Comparison of ENCODE assay signal across 15 cellular contexts in the genomic region with DNA sequence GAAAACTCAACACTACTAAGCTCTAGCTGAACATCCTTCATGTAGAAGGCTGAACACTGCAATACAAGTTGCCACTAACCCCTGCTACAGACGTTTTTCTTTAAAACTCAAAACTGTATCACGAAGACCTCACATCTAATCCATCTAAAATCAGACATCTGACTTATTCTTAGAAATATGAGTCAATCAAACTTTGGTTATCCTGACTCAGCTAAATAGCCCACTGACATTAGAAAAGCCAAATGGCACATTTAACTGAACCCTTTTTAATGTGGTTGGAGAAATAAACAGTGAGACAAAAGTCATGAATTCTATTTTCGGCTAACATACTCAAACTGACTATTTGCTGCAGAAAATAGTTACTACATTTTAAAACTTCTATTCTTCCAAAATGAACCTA. TPM values are rescaled to one million over a fixed set of nuclear protein-coding genes. Genes with fewer than 3 reads are reported as not detected.
DNase-seq lines count a peak whose midpoint lies in the region; ATAC-seq and TF ChIP-seq lines count a peak whose summit lies in the region.
"Had no signal": no experiment of that assay in that cellular context is flagged by ENCODE, and none has a peak within 500 bp of the region (broad histone marks: within the 10 kb centered on the region; RNA-seq: fewer than 3 reads in every experiment).

No MANE protein-coding gene starts in this region.

- no peak overlapping the region for H3K4me3 ChIP-seq in Caco-2 (ENCODE audit: low read depth, low read length)
- H3K4me3 ChIP-seq in endodermal cell (ENCODE audit: low read length): peak overlapping the region; percentile 69
- H3K4me3 ChIP-seq: neural progenitor cell, SJCRH30 had no signal

- peak overlapping the region; percentile 57 for H3K9ac ChIP-seq in endodermal cell (ENCODE audit: extremely low read depth, low read length, poor library complexity, severe bottlenecking)
- H3K9ac ChIP-seq: neural progenitor cell had no signal

- DNase-seq in Caco-2 (no peak), LHCN-M2 (ENCODE audit: low read depth) (peak; percentile 49), endodermal cell (no peak), progenitor cell of endocrine pancreas (ENCODE audit: low spot score, unreplicated experiment) (no peak), omental fat pad (ENCODE audit: low spot score) (no peak), cerebellar nuclear complex (lab: John Stamatoyannopoulos, UW) (no peak)
- no peak for DNase-seq in stimulated activated naive CD8-positive, alpha-beta T cell treated with anti-CD3 and anti-CD28 coated beads, Interleukin-15, amount 100 ng/mL, for 72 hours
- DNase-seq: activated CD4-positive, alpha-beta T cell treated with anti-CD3 and anti-CD28 coated beads for 36 hours; activated effector memory CD4-positive, alpha-beta T cell treated with anti-CD3 and anti-CD28 coated beads, Interleukin-2, amount 50 U/mL, for 16 hours; dermis blood vessel endothelial cell; NCI-H187 treated with DMSO at 0.1 percent for 48 hours; SJCRH30; stimulated activated CD4-positive, alpha-beta T cell treated with anti-CD3 and anti-CD28 coated beads, Interleukin-1b, Interleukin-23, amount 100 ng/mL, for 48 hours; T-helper 9 cell had no signal

- WGBS in endodermal cell (ENCODE audit: insufficient coverage in 1 of 2, insufficient read length in 1 of 2), 2 experiments: 87 to 90% methylated on average over 3 of the region's 3 CpGs

- TF ChIP-seq CTCF in Caco-2 (IDR thresholded peaks at IDR 0.05; ENCODE audit: insufficient read depth in 1 of 2, low read depth in 1 of 2, low read length in 1 of 2, severe bottlenecking in 1 of 2, unreplicated experiment in 1 of 2) (no peak), endodermal cell (conservative IDR thresholded peaks at IDR 0.05) (no peak), progenitor cell of endocrine pancreas (IDR thresholded peaks at IDR 0.05; ENCODE audit: unreplicated experiment) (no peak), omental fat pad (IDR thresholded peaks at IDR 0.05) (no peak)

- peaks cover 6% of the 10 kb centered on the region for H3K36me3 Mint-ChIP-seq in Caco-2 (ENCODE audit: insufficient read depth, unreplicated experiment)
- H3K36me3 Mint-ChIP-seq in endodermal cell (ENCODE audit: low read depth): peaks cover 21% of the 10 kb centered on the region
- H3K36me3 Mint-ChIP-seq in progenitor cell of endocrine pancreas (ENCODE audit: insufficient read depth): peaks cover 21% of the 10 kb centered on the region

- CTCF ChIA-PET in Caco-2 (lab: Charles Lee): interaction anchor here (0.9 to 1.6 kb wide), 2 partner anchors 76 to 124 kb away, joined by 3 to 6 read pairs; no protein-coding TSS in a partner anchor

- H3K27me3 Mint-ChIP-seq in Caco-2 (ENCODE audit: insufficient read depth, unreplicated experiment) (no peaks in the 10 kb centered on the region), endodermal cell (ENCODE audit: insufficient read depth) (peaks cover 2% of the 10 kb centered on the region), progenitor cell of endocrine pancreas (no peaks in the 10 kb centered on the region)
- H3K27me3 Mint-ChIP-seq in stimulated activated naive CD8-positive, alpha-beta T cell treated with anti-CD3 and anti-CD28 coated beads, Interleukin-15, amount 100 ng/mL, for 72 hours: no peaks in the 10 kb centered on the region

- no peaks in the 10 kb centered on the region for H3K9me3 ChIP-seq in Caco-2
- H3K9me3 ChIP-seq in endodermal cell (ENCODE audit: control insufficient read depth, low read length): peaks cover 3% of the 10 kb centered on the region
- H3K9me3 ChIP-seq: SJCRH30 had no signal

- intact Hi-C loops in Caco-2 (cut with micrococcal nuclease; ENCODE audit: unreplicated experiment): loop anchor here (2.0 to 10.0 kb wide), 2 partner anchors 36 to 72 kb away; a partner anchor contains a TSS

- H3K27ac ChIP-seq in endodermal cell (ENCODE audit: low read depth, low read length): no peak overlapping the region
- H3K27ac ChIP-seq: neural progenitor cell, SJCRH30 had no signal

- TSS peak; percentile 46 for BruUV-seq in Caco-2 (replicated peaks; lab: Mats Ljungman, UMichigan)

- peak overlapping the region; percentile 58 for H3K4me3 Mint-ChIP-seq in Caco-2 (ENCODE audit: unreplicated experiment)
- no peak overlapping the region for H3K4me3 Mint-ChIP-seq in endodermal cell
- no peak overlapping the region for H3K4me3 Mint-ChIP-seq in progenitor cell of endocrine pancreas (ENCODE audit: low read depth)
- no peak overlapping the region for H3K4me3 Mint-ChIP-seq in stimulated activated naive CD8-positive, alpha-beta T cell treated with anti-CD3 and anti-CD28 coated beads, Interleukin-15, amount 100 ng/mL, for 72 hours
- H3K4me3 Mint-ChIP-seq: activated CD4-positive, alpha-beta T cell treated with anti-CD3 and anti-CD28 coated beads for 36 hours; neural progenitor cell had no signal

- H3K4me1 Mint-ChIP-seq in Caco-2 (ENCODE audit: low read depth, unreplicated experiment) (peaks cover 26% of the 10 kb centered on the region), endodermal cell (peaks cover 26% of the 10 kb centered on the region), progenitor cell of endocrine pancreas (ENCODE audit: low read depth) (peaks cover 40% of the 10 kb centered on the region)
- H3K4me1 Mint-ChIP-seq in stimulated activated naive CD8-positive, alpha-beta T cell treated with anti-CD3 and anti-CD28 coated beads, Interleukin-15, amount 100 ng/mL, for 72 hours: no peaks in the 10 kb centered on the region
- H3K4me1 Mint-ChIP-seq: activated CD4-positive, alpha-beta T cell treated with anti-CD3 and anti-CD28 coated beads for 36 hours had no signal

- H3K27ac Mint-ChIP-seq in Caco-2 (ENCODE audit: unreplicated experiment) (peak overlapping the region; percentile 85), endodermal cell (no peak overlapping the region), progenitor cell of endocrine pancreas (peak overlapping the region; percentile 94)
- no peak overlapping the region for H3K27ac Mint-ChIP-seq in stimulated activated naive CD8-positive, alpha-beta T cell treated with anti-CD3 and anti-CD28 coated beads, Interleukin-15, amount 100 ng/mL, for 72 hours
- H3K27ac Mint-ChIP-seq: activated CD4-positive, alpha-beta T cell treated with anti-CD3 and anti-CD28 coated beads for 36 hours; neural progenitor cell had no signal

- no peaks in the 10 kb centered on the region for H3K36me3 ChIP-seq in Caco-2 (ENCODE audit: control insufficient read depth, insufficient read depth, low read length)
- H3K36me3 ChIP-seq in endodermal cell (ENCODE audit: control insufficient read depth, insufficient read depth, low read length): peaks cover 19% of the 10 kb centered on the region

- H3K27me3 ChIP-seq in Caco-2 (replicated peaks; ENCODE audit: control insufficient read depth, insufficient read depth, low read length) (no peaks in the 10 kb centered on the region), endodermal cell (ENCODE audit: control insufficient read depth, insufficient read depth, low read length, poor library complexity, severe bottlenecking) (no peaks in the 10 kb centered on the region)
- H3K27me3 ChIP-seq: neural progenitor cell, SJCRH30 had no signal

- POLR2A ChIA-PET in Caco-2 (lab: Charles Lee): interaction anchor here (1.2 kb wide), 1 partner anchor 36 kb away, joined by 7 read pairs; a partner anchor contains a TSS

- H3K4me1 ChIP-seq in Caco-2 (peaks cover 37% of the 10 kb centered on the region), endodermal cell (ENCODE audit: control insufficient read depth, insufficient read depth, low read length) (peaks cover 16% of the 10 kb centered on the region)

- no peak for ATAC-seq in stimulated activated naive CD8-positive, alpha-beta T cell treated with anti-CD3 and anti-CD28 coated beads, Interleukin-15, amount 100 ng/mL, for 72 hours
- no peak for ATAC-seq in omental fat pad (ENCODE audit: low FRiP score)
- ATAC-seq: activated CD4-positive, alpha-beta T cell treated with anti-CD3 and anti-CD28 coated beads for 36 hours had no signal

- H3K9me3 Mint-ChIP-seq in Caco-2 (ENCODE audit: unreplicated experiment): no peaks in the 10 kb centered on the region
- no peaks in the 10 kb centered on the region for H3K9me3 Mint-ChIP-seq in endodermal cell
- no peaks in the 10 kb centered on the region for H3K9me3 Mint-ChIP-seq in progenitor cell of endocrine pancreas (ENCODE audit: low read depth)
- no peaks in the 10 kb centered on the region for H3K9me3 Mint-ChIP-seq in stimulated activated naive CD8-positive, alpha-beta T cell treated with anti-CD3 and anti-CD28 coated beads, Interleukin-15, amount 100 ng/mL, for 72 hours

RNA-seq across cellular contexts. Expression of a gene that starts 35.6 kb away (rescaled TPM):
- total RNA-seq in Caco-2 (2022) (70.6 and 72.3 TPM in 2 replicates), LHCN-M2 (2014; rRNA removed) (49.8 and 57.5 TPM in 2 replicates), endodermal cell (100 to 1,000 TPM in 1 of 2 donors, 10 to 100 TPM in 1; 90.8 to 115 TPM), progenitor cell of endocrine pancreas (123 and 140 TPM in 2 replicates), omental fat pad (100 to 1,000 TPM in 1 of 4 donors, 10 to 100 TPM in 3; 44.4 to 114 (median 55.2) TPM)
- polyA plus RNA-seq in LHCN-M2 (2012): 54.1 TPM
- polyA plus RNA-seq in endodermal cell (2013, experiment 1 of 2): 341 TPM
- polyA plus RNA-seq in endodermal cell (2013, experiment 2 of 2): 322 TPM
- total RNA-seq: activated CD4-positive, alpha-beta T cell treated with anti-CD3 and anti-CD28 coated beads for 36 hours had no signal

Comparison
In these comparisons a context has a peak if more than half of its experiments do, and no peak if none do; other contexts are left out.
1. H3K27ac Mint-ChIP-seq: peak in Caco-2 (single experiment) and progenitor cell of endocrine pancreas (single experiment); none in endodermal cell (single experiment) and stimulated activated naive CD8-positive, alpha-beta T cell treated with anti-CD3 and anti-CD28 coated beads, Interleukin-15, amount 100 ng/mL, for 72 hours (0 of 2).